Comparison of ENCODE assay signal across 19 cellular contexts in the genomic region with DNA sequence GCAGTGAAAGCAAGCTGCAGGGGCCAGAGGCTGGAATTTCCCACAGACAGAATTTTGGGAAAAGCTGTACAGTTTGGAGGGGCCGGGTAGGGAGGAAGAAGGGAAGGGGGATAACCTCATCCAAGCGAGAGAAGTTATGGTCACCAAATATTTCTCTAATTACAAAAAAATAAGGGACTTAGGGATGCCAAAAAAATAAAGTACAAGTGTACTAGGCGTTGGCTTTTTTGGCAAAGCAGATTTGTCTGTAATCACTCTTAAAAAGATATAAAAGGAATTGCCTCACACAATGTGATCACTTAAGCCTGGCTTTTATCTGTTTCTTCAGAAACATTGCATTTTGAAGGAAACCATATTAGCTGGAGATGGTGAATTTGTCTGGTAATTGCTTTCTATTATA. TPM values are rescaled to one million over a fixed set of nuclear protein-coding genes. Genes with fewer than 3 reads are reported as not detected.
"Had no signal": no experiment of that assay in that cellular context is flagged by ENCODE, and none has a peak within 500 bp of the region (broad histone marks: within the 10 kb centered on the region; RNA-seq: fewer than 3 reads in every experiment).

No MANE protein-coding gene starts in this region.

- H3K4me1 ChIP-seq: breast epithelium, foreskin keratinocyte had no signal

- H3K27ac ChIP-seq: foreskin keratinocyte, WERI-Rb-1 had no signal

- DNase-seq: activated CD4-positive, alpha-beta T cell treated with anti-CD3 and anti-CD28 coated beads for 1 hour; activated effector memory CD4-positive, alpha-beta T cell treated with anti-CD3 and anti-CD28 coated beads, Interleukin-2, amount 50 U/mL, for 16 hours; activated naive CD4-positive, alpha-beta T cell treated with anti-CD3 and anti-CD28 coated beads, Interleukin-2, amount 50 U/mL, for 16 hours; activated T-cell treated with anti-CD3 and anti-CD28 coated beads, Interleukin-2, amount 50 U/mL, for 72 hours; cerebellar nuclear complex; effector CD8-positive, alpha-beta T cell; foreskin keratinocyte; kidney; mesendoderm; naive thymus-derived CD4-positive, alpha-beta T cell; stimulated activated CD4-positive, alpha-beta T cell treated with anti-CD3 and anti-CD28 coated beads, Interleukin-2, amount 100 ng/mL, for 24 hours; stimulated activated naive CD8-positive, alpha-beta T cell treated with anti-CD3 and anti-CD28 coated beads, Interleukin-15, Interleukin-2, amounts not matched to agents 100 U/mL and 50 U/mL, for 24 hours; substantia nigra; T-helper 17 cell; trophoblast cell; WERI-Rb-1 had no signal

- H3K9me3 ChIP-seq: breast epithelium had no signal

- ATAC-seq: activated T-cell treated with anti-CD3 and anti-CD28 coated beads, Interleukin-2, amount 50 U/mL, for 72 hours; foreskin keratinocyte; naive thymus-derived CD4-positive, alpha-beta T cell; stimulated activated naive CD8-positive, alpha-beta T cell treated with anti-CD3 and anti-CD28 coated beads, Interleukin-15, Interleukin-2, amounts not matched to agents 100 U/mL and 50 U/mL, for 24 hours; T-helper 17 cell had no signal

- H3K27me3 ChIP-seq: foreskin keratinocyte had no signal

- FAIRE-seq: astrocyte, endothelial cell of umbilical vein, kidney had no signal

- H3K36me3 ChIP-seq: breast epithelium, WERI-Rb-1 had no signal

- H3K4me3 ChIP-seq: breast epithelium had no signal

RNA-seq across cellular contexts. Expression of gene ADGRD1, which starts 31.1 kb away (rescaled TPM):
- total RNA-seq: endothelial cell of umbilical vein, foreskin keratinocyte had no signal
